In genomic region chr10:82981137-82981723, GRCh38 we compare ENCODE assay signal across 17 cellular contexts.
DNase-seq lines count a peak whose midpoint lies in the region; ATAC-seq and TF ChIP-seq lines count a peak whose summit lies in the region.
"Had no signal": no experiment of that assay in that cellular context is flagged by ENCODE, and none has a peak within 500 bp of the region (broad histone marks: within the 10 kb centered on the region; RNA-seq: fewer than 3 reads in every experiment).

No MANE protein-coding gene starts in this region.

- no peak overlapping the region for H2BK15ac ChIP-seq in mesenchymal stem cell (ENCODE audit: low read depth, poor library complexity, severe bottlenecking)

- peak overlapping the region; percentile 38 for H3K9ac ChIP-seq in mesenchymal stem cell (ENCODE audit: low read length)
- H3K9ac ChIP-seq: BLaER1, neural progenitor cell had no signal

- H3K27me3 ChIP-seq in mesenchymal stem cell (ENCODE audit: control insufficient read depth in 1 of 2, insufficient read depth in 1 of 2, low read length in 2 of 2) = no peaks in the 10 kb centered on the region
- H3K27me3 ChIP-seq in CD4-positive, alpha-beta T cell (ENCODE audit: control insufficient read depth, insufficient read depth, low read length) = no peaks in the 10 kb centered on the region
- H3K27me3 ChIP-seq: BLaER1, left lung, neural progenitor cell had no signal

- H3K27ac ChIP-seq in mesenchymal stem cell (ENCODE audit: low read length, poor library complexity, severe bottlenecking) = peak overlapping the region; percentile 94
- H3K27ac ChIP-seq in CD4-positive, alpha-beta T cell (ENCODE audit: low read depth, low read length) = no peak overlapping the region
- H3K27ac ChIP-seq: BLaER1, left lung, neural progenitor cell had no signal

- no peak overlapping the region for H4K91ac ChIP-seq in mesenchymal stem cell (ENCODE audit: low read length)

- no peak overlapping the region for H3K14ac ChIP-seq in mesenchymal stem cell (ENCODE audit: low read length in 2 of 2)

- no peak overlapping the region for H3K18ac ChIP-seq in mesenchymal stem cell (ENCODE audit: low read depth in 1 of 2, low read length in 2 of 2)

- intact Hi-C loops in CD4-positive, alpha-beta T cell (cut with DNase I, micrococcal nuclease) = no loop called here

- ATAC-seq in CD4-positive, alpha-beta T cell (ENCODE audit: poor library complexity) = no peak

- H2BK12ac ChIP-seq in mesenchymal stem cell (ENCODE audit: low read length in 2 of 2) = peak overlapping the region in 1 of 2 experiments; percentile 29

- H3K23ac ChIP-seq in mesenchymal stem cell (ENCODE audit: low read length in 2 of 2) = no peak overlapping the region

- peak; percentile 12 for DNase-seq in AG20443 (ENCODE audit: low spot score)
- peak; percentile 53 for DNase-seq in NCI-H1694 treated with DMSO at 0.1 percent for 48 hours (lab: John Stamatoyannopoulos, UW)
- peak; percentile 53 for DNase-seq in brain pericyte (ENCODE audit: low read depth, low spot score)
- peak; percentile 32 for DNase-seq in mesenchymal stem cell
- no peak for DNase-seq in NCI-H187 (lab: John Stamatoyannopoulos, UW)
- DNase-seq in CD4-positive, alpha-beta T cell = no peak
- DNase-seq in GM20000 (ENCODE audit: low spot score) = no peak
- no peak for DNase-seq in SIG-M5 (lab: John Stamatoyannopoulos, UW)
- DNase-seq: activated CD4-positive, alpha-beta T cell treated with anti-CD3 and anti-CD28 coated beads for 48 hours; activated gamma-delta T cell treated with Interleukin-2 at 50 U/mL for 16 hours; cortex of kidney; GF-D8; left lung; NCI-H1105; NCI-H748 treated with DMSO at 0.1 percent for 48 hours had no signal

- H3K79me1 ChIP-seq in mesenchymal stem cell (replicated peaks; ENCODE audit: low read length, poor library complexity, severe bottlenecking) = no peaks in the 10 kb centered on the region

- CTCF ChIA-PET in CD4-positive, alpha-beta T cell (lab: Charles Lee) = no interaction called here

- no peak overlapping the region for H2BK120ac ChIP-seq in mesenchymal stem cell (ENCODE audit: low read depth, low read length)

- H3K4me3 ChIP-seq in mesenchymal stem cell (ENCODE audit: insufficient read depth in 1 of 2, low read depth in 1 of 2, low read length in 2 of 2) = no peak overlapping the region
- H3K4me3 ChIP-seq: BLaER1, left lung, neural progenitor cell had no signal

- TF ChIP-seq CTCF in CD4-positive, alpha-beta T cell (IDR thresholded peaks at IDR 0.05) = no peak
- TF ChIP-seq CTCF in GM20000 (IDR thresholded peaks at IDR 0.05; ENCODE audit: extremely low read depth, missing control alignments) = no peak

- POLR2A ChIA-PET in CD4-positive, alpha-beta T cell (lab: Charles Lee) = no interaction called here

- H3K4ac ChIP-seq in mesenchymal stem cell (ENCODE audit: low read depth in 1 of 2, low read length in 2 of 2) = peak overlapping the region in 1 of 2 experiments; percentile 16

- H3K9me3 Mint-ChIP-seq in CD4-positive, alpha-beta T cell = no peaks in the 10 kb centered on the region
- H3K9me3 Mint-ChIP-seq: neural progenitor cell had no signal

- H2AK5ac ChIP-seq in mesenchymal stem cell (ENCODE audit: low read length, severe bottlenecking) = peak overlapping the region; percentile 13

- H3K4me2 ChIP-seq in mesenchymal stem cell (ENCODE audit: low read length, poor library complexity, severe bottlenecking) = no peak overlapping the region
- H3K4me2 ChIP-seq: BLaER1, neural progenitor cell had no signal

- H2BK5ac ChIP-seq in mesenchymal stem cell (ENCODE audit: low read depth, low read length, poor library complexity, severe bottlenecking) = no peak overlapping the region

- no peak overlapping the region for H3K4me3 Mint-ChIP-seq in CD4-positive, alpha-beta T cell
- H3K4me3 Mint-ChIP-seq: neural progenitor cell had no signal

- H3K27me3 Mint-ChIP-seq in CD4-positive, alpha-beta T cell = no peaks in the 10 kb centered on the region

- no peaks in the 10 kb centered on the region for H3K36me3 Mint-ChIP-seq in CD4-positive, alpha-beta T cell (ENCODE audit: low read depth)
- H3K36me3 Mint-ChIP-seq: neural progenitor cell had no signal

- H3K36me3 ChIP-seq in mesenchymal stem cell (ENCODE audit: control insufficient read depth in 1 of 2, insufficient read depth in 2 of 2, low read depth in 1 of 2, low read length in 2 of 2) = no peaks in the 10 kb centered on the region
- H3K36me3 ChIP-seq: left lung, neural progenitor cell had no signal

- no peak overlapping the region for H3K27ac Mint-ChIP-seq in CD4-positive, alpha-beta T cell
- H3K27ac Mint-ChIP-seq: neural progenitor cell had no signal

- no peaks in the 10 kb centered on the region for H3K4me1 Mint-ChIP-seq in CD4-positive, alpha-beta T cell (ENCODE audit: low read depth)

- peak overlapping the region; percentile 11 for H2AFZ ChIP-seq in mesenchymal stem cell (ENCODE audit: low read depth, low read length)
- H2AFZ ChIP-seq: neural progenitor cell had no signal

- peaks cover 2% of the 10 kb centered on the region for H3K4me1 ChIP-seq in mesenchymal stem cell (ENCODE audit: control insufficient read depth, insufficient read depth, low read depth, low read length)
- H3K4me1 ChIP-seq: BLaER1, left lung, neural progenitor cell had no signal

- H4K8ac ChIP-seq in mesenchymal stem cell (ENCODE audit: low read length) = no peak overlapping the region

- 72% methylated on average over 6 of the region's 6 CpGs for WGBS in mesenchymal stem cell

- H3K9me3 ChIP-seq in mesenchymal stem cell (ENCODE audit: control insufficient read depth, low read length) = no peaks in the 10 kb centered on the region
- no peaks in the 10 kb centered on the region for H3K9me3 ChIP-seq in CD4-positive, alpha-beta T cell (ENCODE audit: control insufficient read depth, low read length)
- H3K9me3 ChIP-seq: BLaER1, left lung had no signal

Comparison
In these comparisons a context has a peak if more than half of its experiments do, and no peak if none do; other contexts are left out.
1. DNase-seq: peak in AG20443 (single experiment), NCI-H1694 treated with DMSO at 0.1 percent for 48 hours (single experiment), brain pericyte (single experiment) and mesenchymal stem cell (single experiment); none in NCI-H187 (0 of 2), CD4-positive, alpha-beta T cell (0 of 10), GM20000 (single experiment) and SIG-M5 (single experiment).